23 cellular contexts compared by ENCODE assay signal in genomic region chr1:1757422-1758058, GRCh38. TPM values are rescaled to one million over a fixed set of nuclear protein-coding genes. Genes with fewer than 3 reads are reported as not detected.
A peak's percentile ranks its signal among the peaks of the same experiment; 100 is the strongest.
DNase-seq lines count a peak whose midpoint lies in the region; ATAC-seq, FAIRE-seq and TF ChIP-seq lines count a peak whose summit lies in the region.
"Had no signal": no experiment of that assay in that cellular context is flagged by ENCODE, and none has a peak within 500 bp of the region (broad histone marks: within the 10 kb centered on the region; RNA-seq: fewer than 3 reads in every experiment).

No MANE protein-coding gene starts in this region.

- H3K27me3 Mint-ChIP-seq in H9 (ENCODE audit: low read depth) (no peaks in the 10 kb centered on the region; the same call in 1 of the 2 replicates), endothelial cell (ENCODE audit: unreplicated experiment) (peaks cover 5% of the 10 kb centered on the region)
- H3K27me3 Mint-ChIP-seq: activated naive CD8-positive, alpha-beta T cell treated with anti-CD3 and anti-CD28 coated beads, Interleukin-2, amount 10 ng/mL, durations not matched to agents 7 days and 5 days; stimulated activated naive CD8-positive, alpha-beta T cell treated with anti-CD3 and anti-CD28 coated beads, Interleukin-15, Interleukin-2, amounts not matched to agents 100 ng/mL and 50 ng/mL, for 24 hours had no signal

- peaks cover 84 to 93% of the 10 kb centered on the region in 2 experiments for H3K36me3 ChIP-seq in trophoblast cell (ENCODE audit: control insufficient read depth in 1 of 2, insufficient read depth in 2 of 2, low read length in 2 of 2)

- no peak for TF ChIP-seq EP300 in A549 (IDR thresholded peaks at IDR 0.05)

- peaks cover 39 to 79% (median 74%) of the 10 kb centered on the region in 3 experiments; a peak in 6 of 7 replicates for H3K36me3 Mint-ChIP-seq in H9 (ENCODE audit: insufficient read depth in 1 of 3, low read depth in 3 of 3)
- H3K36me3 Mint-ChIP-seq in endothelial cell (ENCODE audit: low read depth, unreplicated experiment), result peaks cover 32% of the 10 kb centered on the region

- POLR2A ChIA-PET in A549 (lab: Yijun Ruan, JAX), result no interaction called here

- no peak overlapping the region for H3K56ac ChIP-seq in H9 (ENCODE audit: insufficient read length, low read depth, low read length)

- H3K18ac ChIP-seq in H9 (ENCODE audit: insufficient read length, low read depth, low read length), result no peak overlapping the region
- H3K18ac ChIP-seq in trophoblast cell (ENCODE audit: low read length), result peak overlapping the region; percentile 26

- H4K91ac ChIP-seq in H9 (ENCODE audit: insufficient read length, low read depth, low read length) (no peak overlapping the region), trophoblast cell (ENCODE audit: low read depth, low read length) (peak overlapping the region; percentile 72)

- H4K8ac ChIP-seq in H9 (replicated peaks; ENCODE audit: insufficient read length, low read depth, low read length) (no peak overlapping the region), trophoblast cell (ENCODE audit: low read depth, low read length) (no peak overlapping the region)

- TF ChIP-seq POLR2A in A549 (IDR thresholded peaks at IDR 0.05; ENCODE audit: low read length), result no peak

- H2BK5ac ChIP-seq in H9 (ENCODE audit: insufficient read length, low read length) (no peak overlapping the region), trophoblast cell (ENCODE audit: low read depth, low read length, poor library complexity) (no peak overlapping the region)

- CTCF ChIA-PET in A549 (lab: Yijun Ruan, JAX), result no interaction called here

- H3K4me3 ChIP-seq in A549, result no peak overlapping the region
- no peak overlapping the region for H3K4me3 ChIP-seq in trophoblast cell (ENCODE audit: low read depth, low read length)
- H3K4me3 ChIP-seq: mucosa of descending colon, SJSA1, vagina had no signal

- H3K27ac Mint-ChIP-seq in H9, result peak overlapping the region in 2 of 3 experiments; percentile 44 to 73; a peak in 2 of 7 replicates
- H3K27ac Mint-ChIP-seq in endothelial cell (ENCODE audit: unreplicated experiment), result peak overlapping the region; percentile 67
- H3K27ac Mint-ChIP-seq: activated naive CD8-positive, alpha-beta T cell treated with anti-CD3 and anti-CD28 coated beads, Interleukin-2, amount 10 ng/mL, durations not matched to agents 7 days and 5 days; stimulated activated naive CD8-positive, alpha-beta T cell treated with anti-CD3 and anti-CD28 coated beads, Interleukin-15, Interleukin-2, amounts not matched to agents 100 ng/mL and 50 ng/mL, for 24 hours had no signal

- no peak for TF ChIP-seq RAD21 in A549 (conservative IDR thresholded peaks at IDR 0.05 in 1 of 2, IDR thresholded peaks at IDR 0.05 in 1 of 2)

- intact Hi-C loops in sciatic nerve (cut with DNase I), result no loop called here

- TF ChIP-seq CTCF in A549 (IDR thresholded peaks at IDR 0.05) (no peak), H9 (conservative IDR thresholded peaks at IDR 0.05) (no peak), endothelial cell (IDR thresholded peaks at IDR 0.05; ENCODE audit: unreplicated experiment) (no peak)

- H3K79me2 ChIP-seq in H9 (ENCODE audit: insufficient read depth, low read length), result no peaks in the 10 kb centered on the region; the same call in 1 of the 2 replicates
- peaks cover 3% of the 10 kb centered on the region for H3K79me2 ChIP-seq in trophoblast cell (ENCODE audit: control insufficient read depth, insufficient read depth, low read length, poor library complexity)

- no peak overlapping the region for H3K4ac ChIP-seq in H9 (ENCODE audit: low read depth, low read length)
- no peak overlapping the region for H3K4ac ChIP-seq in trophoblast cell (ENCODE audit: low read depth, low read length)

- no peaks in the 10 kb centered on the region for H4K20me1 ChIP-seq in H9 (ENCODE audit: control insufficient read depth, insufficient read depth, insufficient read length)

- H3K23ac ChIP-seq in H9 (ENCODE audit: insufficient read length, low read depth, low read length) (no peak overlapping the region), trophoblast cell (ENCODE audit: low read length) (no peak overlapping the region)

- no peak for FAIRE-seq in A549 (lab: Jason Lieb, UNC)
- FAIRE-seq: D721Med, GM12891, HTR-8/SVneo had no signal

- H4K5ac ChIP-seq in H9 (ENCODE audit: insufficient read length, low read depth, low read length), result no peak overlapping the region

- H3K9ac ChIP-seq in H9 (ENCODE audit: extremely low read depth, insufficient read length, low read length) (no peak overlapping the region), trophoblast cell (ENCODE audit: low read length) (no peak overlapping the region)

- H3K14ac ChIP-seq in H9 (ENCODE audit: insufficient read depth, low read length) (no peak overlapping the region), trophoblast cell (ENCODE audit: low read length) (no peak overlapping the region)

- H3K4me1 ChIP-seq in A549 (peaks cover 25% of the 10 kb centered on the region), H9 (ENCODE audit: insufficient read depth, low read length) (no peaks in the 10 kb centered on the region), trophoblast cell (ENCODE audit: control insufficient read depth in 1 of 2, insufficient read depth in 2 of 2, low read length in 2 of 2) (peaks cover 3 to 7% of the 10 kb centered on the region in 2 experiments)
- H3K4me1 ChIP-seq: SJSA1 had no signal

- WGBS in A549 (ENCODE audit: missing lambda C conversion rate), result 95% methylated on average over 15 of the region's 25 CpGs
- no CpG with 5 or more reads among the region's 25 CpGs for WGBS in H9 (ENCODE audit: extremely low coverage, insufficient read length, low lambda C conversion rate)
- WGBS in trophoblast cell (ENCODE audit: extremely low coverage, insufficient coverage, insufficient read length), result no CpG with 5 or more reads among the region's 25 CpGs

- no peak for DNase-seq in A549 (ENCODE audit: low read depth in 1 of 2, low spot score in 1 of 2)
- DNase-seq in H9, result no peak
- no peak for DNase-seq in endothelial cell (ENCODE audit: low spot score)
- DNase-seq in trophoblast cell, result no peak
- no peak for DNase-seq in AML-193 (lab: John Stamatoyannopoulos, UW)
- DNase-seq in NCI-H1105 treated with DMSO at 0.1 percent for 48 hours (lab: John Stamatoyannopoulos, UW), result no peak
- DNase-seq in sciatic nerve (ENCODE audit: low spot score), result no peak
- DNase-seq: activated CD4-positive, alpha-beta T cell treated with anti-CD3 and anti-CD28 coated beads, Interleukin-2, amount 50 U/mL, for 4 hours; activated naive CD8-positive, alpha-beta T cell treated with anti-CD3 and anti-CD28 coated beads, Interleukin-2, amount 10 ng/mL, durations not matched to agents 7 days and 5 days; activated T-cell treated with anti-CD3 and anti-CD28 coated beads, Interleukin-2, amount 50 U/mL, for 48 hours; effector memory CD4-positive, alpha-beta T cell; GDM1; NCI-H1694 treated with DMSO at 0.1 percent for 48 hours; NCI-H446 treated with DMSO at 0.1 percent for 48 hours; stimulated activated CD4-positive, alpha-beta T cell treated with anti-CD3 and anti-CD28 coated beads, Interleukin-12 subunit alpha, Interleukin-12 subunit beta, amount 100 ng/mL, for 4 hours had no signal

- H3K9me3 ChIP-seq in A549 (no peaks in the 10 kb centered on the region), H9 (ENCODE audit: control insufficient read depth, low read depth, low read length) (no peaks in the 10 kb centered on the region), trophoblast cell (ENCODE audit: insufficient read depth, low read depth, low read length) (peaks cover 2% of the 10 kb centered on the region)
- H3K9me3 ChIP-seq: mucosa of descending colon, SJSA1, vagina had no signal

- H2AFZ ChIP-seq in H9 (ENCODE audit: low read length), result no peak overlapping the region
- H2AFZ ChIP-seq in trophoblast cell (ENCODE audit: insufficient read depth, low read length, poor library complexity), result no peak overlapping the region

- no peaks in the 10 kb centered on the region; a peak in 2 of 4 replicates for H3K4me1 Mint-ChIP-seq in H9
- no peaks in the 10 kb centered on the region for H3K4me1 Mint-ChIP-seq in endothelial cell (ENCODE audit: unreplicated experiment)
- H3K4me1 Mint-ChIP-seq: activated naive CD8-positive, alpha-beta T cell treated with anti-CD3 and anti-CD28 coated beads, Interleukin-2, amount 10 ng/mL, durations not matched to agents 7 days and 5 days had no signal

- H2BK20ac ChIP-seq in H9 (ENCODE audit: low read depth, low read length, poor library complexity, severe bottlenecking), result no peak overlapping the region

- no peaks in the 10 kb centered on the region for H3K23me2 ChIP-seq in H9 (ENCODE audit: insufficient read length, low read depth, low read length, poor library complexity, severe bottlenecking)

- H3K79me1 ChIP-seq in H9 (ENCODE audit: insufficient read depth, low read depth, low read length, poor library complexity, severe bottlenecking) (peaks cover 6% of the 10 kb centered on the region), trophoblast cell (ENCODE audit: low read length) (peaks cover 4% of the 10 kb centered on the region)

- H3K9me3 Mint-ChIP-seq in H9, result no peaks in the 10 kb centered on the region; a peak in 1 of 5 replicates
- H3K9me3 Mint-ChIP-seq in endothelial cell (ENCODE audit: unreplicated experiment), result no peaks in the 10 kb centered on the region
- H3K9me3 Mint-ChIP-seq: activated naive CD8-positive, alpha-beta T cell treated with anti-CD3 and anti-CD28 coated beads, Interleukin-2, amount 10 ng/mL, durations not matched to agents 7 days and 5 days; stimulated activated naive CD8-positive, alpha-beta T cell treated with anti-CD3 and anti-CD28 coated beads, Interleukin-15, Interleukin-2, amounts not matched to agents 100 ng/mL and 50 ng/mL, for 24 hours had no signal

- ATAC-seq in A549, result no peak
- ATAC-seq in HG02798 (IDR thresholded peaks at IDR 0.05; ENCODE audit: poor library complexity, unreplicated experiment), result no peak
- ATAC-seq in sciatic nerve, result no peak
- ATAC-seq: mucosa of descending colon had no signal

- peak overlapping the region; percentile 86 to 93 for H3K27ac ChIP-seq in A549
- no peak overlapping the region for H3K27ac ChIP-seq in H9 (ENCODE audit: insufficient read length, low read depth, low read length)
- no peak overlapping the region for H3K27ac ChIP-seq in trophoblast cell (ENCODE audit: low read depth, low read length)
- H3K27ac ChIP-seq: SJSA1, vagina had no signal

- H2BK120ac ChIP-seq in H9 (ENCODE audit: low read depth, low read length, poor library complexity, severe bottlenecking), result no peak overlapping the region
- no peak overlapping the region for H2BK120ac ChIP-seq in trophoblast cell (ENCODE audit: insufficient read depth, low read length, poor library complexity)

- H3K4me2 ChIP-seq in A549 (no peak overlapping the region; the same call in 2 of the 3 replicates), H9 (ENCODE audit: insufficient read depth, insufficient read length, low read length) (no peak overlapping the region), trophoblast cell (ENCODE audit: low read length) (no peak overlapping the region)

- H4K12ac ChIP-seq in trophoblast cell (ENCODE audit: low read depth, low read length), result peak overlapping the region; percentile 22

- H3K27me3 ChIP-seq in H9 (ENCODE audit: insufficient read depth, low read length) (no peaks in the 10 kb centered on the region), trophoblast cell (ENCODE audit: insufficient read depth, low read length) (no peaks in the 10 kb centered on the region)
- H3K27me3 ChIP-seq: SJSA1, vagina had no signal

- no peak overlapping the region for H3T11ph ChIP-seq in H9 (ENCODE audit: low read length)

- H3K4me3 Mint-ChIP-seq in H9, result no peak overlapping the region
- peak overlapping the region; percentile 56 for H3K4me3 Mint-ChIP-seq in endothelial cell (ENCODE audit: unreplicated experiment)
- H3K4me3 Mint-ChIP-seq: activated naive CD8-positive, alpha-beta T cell treated with anti-CD3 and anti-CD28 coated beads, Interleukin-2, amount 10 ng/mL, durations not matched to agents 7 days and 5 days; stimulated activated naive CD8-positive, alpha-beta T cell treated with anti-CD3 and anti-CD28 coated beads, Interleukin-15, Interleukin-2, amounts not matched to agents 100 ng/mL and 50 ng/mL, for 24 hours had no signal

- no peak overlapping the region for H2BK15ac ChIP-seq in H9 (ENCODE audit: low read depth, low read length)

- H2BK12ac ChIP-seq in H9 (ENCODE audit: insufficient read length, low read depth, low read length) (no peak overlapping the region), trophoblast cell (ENCODE audit: low read length) (no peak overlapping the region)

- H2AK5ac ChIP-seq in H9 (ENCODE audit: insufficient read length, low read length) (no peak overlapping the region), trophoblast cell (ENCODE audit: low read length) (peak overlapping the region; percentile 32)

RNA-seq across cellular contexts. Expression of gene NADK, which starts 20.7 kb away (rescaled TPM):
- polyA plus RNA-seq in A549 (2011; rRNA removed), result 32.9 and 35.8 TPM in 2 replicates
- polyA plus RNA-seq in A549 (2012; cell fraction: cytosol; rRNA removed), result 59.4 and 67.3 TPM in 2 replicates
- polyA plus RNA-seq in A549 (2012; cell fraction: nucleus; rRNA removed), result 99.9 and 131 TPM in 2 replicates
- polyA plus RNA-seq in A549 (2017; fragmentation: RNase III; extraction: RNeasy Plus Mini Kit Qiagen cat#74134 plus additional on column Dnase treatment), result 37.1 to 40.0 TPM (median 38.4 TPM) in 3 replicates
- polyA minus RNA-seq in A549 (2011; rRNA and poly(A)+ RNA removed), result 20.1 and 27.9 TPM in 2 replicates
- total RNA-seq in H9 (2021), result 104 and 105 TPM in 2 replicates
- total RNA-seq in endothelial cell (ENCODE audit: unreplicated experiment), result 85.4 TPM
- 38.9 and 41.2 TPM in 2 replicates for polyA plus RNA-seq in trophoblast cell (2013)
- total RNA-seq in sciatic nerve, result 77.3 TPM

RNA-seq across cellular contexts. Expression of gene CDK11A, which starts 33.4 kb away (rescaled TPM):
- 6.7 and 13.7 TPM in 2 replicates for polyA plus RNA-seq in A549 (2011; rRNA removed)
- polyA plus RNA-seq in A549 (2012; cell fraction: cytosol; rRNA removed), result 14.4 and 18.0 TPM in 2 replicates
- polyA plus RNA-seq in A549 (2012; cell fraction: nucleus; rRNA removed), result 147 and 150 TPM in 2 replicates
- 34.1 to 40.9 TPM (median 36.4 TPM) in 3 replicates for polyA plus RNA-seq in A549 (2017; fragmentation: RNase III; extraction: RNeasy Plus Mini Kit Qiagen cat#74134 plus additional on column Dnase treatment)
- 7.4 and 12.4 TPM in 2 replicates for polyA minus RNA-seq in A549 (2011; rRNA and poly(A)+ RNA removed)
- total RNA-seq in H9 (2021), result 49.5 and 50.1 TPM in 2 replicates
- total RNA-seq in endothelial cell (ENCODE audit: unreplicated experiment), result 109 TPM
- polyA plus RNA-seq in trophoblast cell (2013), result 32.6 and 35.0 TPM in 2 replicates
- total RNA-seq in sciatic nerve, result 51.5 TPM

Comparison
In these comparisons a context has a peak if more than half of its experiments do, and no peak if none do; other contexts are left out.
1. H3K27ac ChIP-seq: peak in A549 (2 of 2); none in H9 (single experiment) and trophoblast cell (single experiment).